In genomic region chr3:45596290-45596791, GRCh38 we compare ENCODE assay signal across 8 cellular contexts. TPM values are rescaled to one million over a fixed set of nuclear protein-coding genes. Genes with fewer than 3 reads are reported as not detected.
DNase-seq lines count a peak whose midpoint lies in the region; ATAC-seq and TF ChIP-seq lines count a peak whose summit lies in the region.

No MANE protein-coding gene starts in this region.

- H4K20me1 ChIP-seq in PC-3 (ENCODE audit: low read length): peaks cover 51% of the 10 kb centered on the region

- DNase-seq in activated CD4-positive, alpha-beta T cell treated with anti-CD3 and anti-CD28 coated beads, Interleukin-2, amount 10 ng/mL, durations not matched to agents 24 days and 14 days: peak; percentile 65
- DNase-seq in activated CD4-positive, alpha-beta T cell treated with anti-CD3 and anti-CD28 coated beads for 1 hour: no peak
- DNase-seq in PC-3 (peak; percentile 22), fibroblast of pulmonary artery (ENCODE audit: low read depth) (no peak), foreskin melanocyte (no peak), HPDE6-E6E7 (ENCODE audit: extremely low spot score) (no peak)

- H3K27ac Mint-ChIP-seq in activated CD4-positive, alpha-beta T cell treated with anti-CD3 and anti-CD28 coated beads, Interleukin-2, amount 10 ng/mL, durations not matched to agents 24 days and 14 days: peak overlapping the region; percentile 51
- peak overlapping the region; percentile 83 for H3K27ac Mint-ChIP-seq in stimulated activated memory B cell treated with anti-CD40 and anti-IgM and Interleukin-4, amounts not matched to agents 10 μg/mL and 1 μg/mL and 100 μg/mL, for 72 hours

- POLR2A ChIA-PET in PC-3 (lab: Charles Lee; ENCODE audit: unreplicated experiment): interaction anchor here (1.1 kb wide), 1 partner anchor 12 kb away, joined by 11 read pairs; no protein-coding TSS in a partner anchor

- peak overlapping the region; percentile 83 for H3K4me3 Mint-ChIP-seq in activated CD4-positive, alpha-beta T cell treated with anti-CD3 and anti-CD28 coated beads, Interleukin-2, amount 10 ng/mL, durations not matched to agents 24 days and 14 days
- H3K4me3 Mint-ChIP-seq in stimulated activated memory B cell treated with anti-CD40 and anti-IgM and Interleukin-4, amounts not matched to agents 10 μg/mL and 1 μg/mL and 100 μg/mL, for 72 hours: peak overlapping the region; percentile 91

- peaks cover 40% of the 10 kb centered on the region for H3K36me3 Mint-ChIP-seq in activated CD4-positive, alpha-beta T cell treated with anti-CD3 and anti-CD28 coated beads, Interleukin-2, amount 10 ng/mL, durations not matched to agents 24 days and 14 days (ENCODE audit: low read depth)
- H3K36me3 Mint-ChIP-seq in stimulated activated memory B cell treated with anti-CD40 and anti-IgM and Interleukin-4, amounts not matched to agents 10 μg/mL and 1 μg/mL and 100 μg/mL, for 72 hours: peaks cover 30% of the 10 kb centered on the region

- H3K4me1 ChIP-seq in PC-3 (ENCODE audit: insufficient read depth, low read length): peaks cover 50% of the 10 kb centered on the region

- BruUV-seq in PC-3 (replicated peaks; lab: Mats Ljungman, UMichigan): no TSS peak

- peaks cover 3% of the 10 kb centered on the region; the same call in 1 of the 2 replicates for H3K36me3 ChIP-seq in PC-3 (ENCODE audit: low read depth, low read length)

- H3K27me3 ChIP-seq in PC-3 (ENCODE audit: low read length): no peaks in the 10 kb centered on the region

- peaks cover 62% of the 10 kb centered on the region for H3K4me1 Mint-ChIP-seq in activated CD4-positive, alpha-beta T cell treated with anti-CD3 and anti-CD28 coated beads, Interleukin-2, amount 10 ng/mL, durations not matched to agents 24 days and 14 days
- peaks cover 77% of the 10 kb centered on the region for H3K4me1 Mint-ChIP-seq in stimulated activated memory B cell treated with anti-CD40 and anti-IgM and Interleukin-4, amounts not matched to agents 10 μg/mL and 1 μg/mL and 100 μg/mL, for 72 hours

- no peak overlapping the region for H2AFZ ChIP-seq in PC-3 (ENCODE audit: low read length)

- H3F3A ChIP-seq in PC-3 (ENCODE audit: low read length, unreplicated experiment): no peaks in the 10 kb centered on the region

- H3K9me3 Mint-ChIP-seq in activated CD4-positive, alpha-beta T cell treated with anti-CD3 and anti-CD28 coated beads, Interleukin-2, amount 10 ng/mL, durations not matched to agents 24 days and 14 days: no peaks in the 10 kb centered on the region
- no peaks in the 10 kb centered on the region for H3K9me3 Mint-ChIP-seq in stimulated activated memory B cell treated with anti-CD40 and anti-IgM and Interleukin-4, amounts not matched to agents 10 μg/mL and 1 μg/mL and 100 μg/mL, for 72 hours

- TF ChIP-seq CTCF in PC-3 (conservative IDR thresholded peaks at IDR 0.05; ENCODE audit: low read depth, low read length) (no peak), fibroblast of pulmonary artery (IDR thresholded peaks at IDR 0.05; ENCODE audit: low read length, missing control alignments) (no peak)

- intact Hi-C loops in activated CD4-positive, alpha-beta T cell treated with anti-CD3 and anti-CD28 coated beads, Interleukin-2, amount 10 ng/mL, durations not matched to agents 24 days and 14 days (cut with micrococcal nuclease): loop anchor here (2.0 kb wide), 1 partner anchor 68 kb away; no protein-coding TSS in a partner anchor
- intact Hi-C loops in PC-3 (cut with micrococcal nuclease): loop anchor here (5.0 kb wide), 1 partner anchor 374 kb away; no protein-coding TSS in a partner anchor

- CTCF ChIA-PET in PC-3 (lab: Charles Lee): interaction anchor here (0.9 kb wide), 1 partner anchor 63 kb away, joined by 5 read pairs; no protein-coding TSS in a partner anchor

- H3K27ac ChIP-seq in PC-3 (ENCODE audit: low read length): peak overlapping the region; percentile 80

- H3K4me2 ChIP-seq in PC-3 (ENCODE audit: low read length): peak overlapping the region; percentile 91

- no peaks in the 10 kb centered on the region for H3K9me3 ChIP-seq in PC-3 (ENCODE audit: low read length)

- peaks cover 74% of the 10 kb centered on the region for H3K79me2 ChIP-seq in PC-3 (ENCODE audit: low read length)

- H3K4me3 ChIP-seq in PC-3 (ENCODE audit: low read length) (peak overlapping the region; percentile 89), fibroblast of pulmonary artery (replicated peaks; ENCODE audit: low read depth, low read length) (peak overlapping the region; percentile 35)

- no peaks in the 10 kb centered on the region for H3K9me2 ChIP-seq in PC-3 (replicated peaks; ENCODE audit: low read length)

- H3K27me3 Mint-ChIP-seq in activated CD4-positive, alpha-beta T cell treated with anti-CD3 and anti-CD28 coated beads, Interleukin-2, amount 10 ng/mL, durations not matched to agents 24 days and 14 days: no peaks in the 10 kb centered on the region
- no peaks in the 10 kb centered on the region for H3K27me3 Mint-ChIP-seq in stimulated activated memory B cell treated with anti-CD40 and anti-IgM and Interleukin-4, amounts not matched to agents 10 μg/mL and 1 μg/mL and 100 μg/mL, for 72 hours

- peak overlapping the region; percentile 94 for H3K9ac ChIP-seq in PC-3 (ENCODE audit: low read length)

- ATAC-seq in HG02642 (IDR thresholded peaks at IDR 0.05; ENCODE audit: poor library complexity, unreplicated experiment) (peak; percentile 48), PC-3 (no peak)
- ATAC-seq in stimulated activated memory B cell treated with anti-CD40 and anti-IgM and Interleukin-4, amounts not matched to agents 10 μg/mL and 1 μg/mL and 100 μg/mL, for 72 hours: peak; percentile 85

RNA-seq across cellular contexts. Expression of gene LIMD1, which starts 1.8 kb away (rescaled TPM):
- total RNA-seq in activated CD4-positive, alpha-beta T cell treated with anti-CD3 and anti-CD28 coated beads, Interleukin-2, amount 10 ng/mL, durations not matched to agents 24 days and 14 days: 36.2 and 39.8 TPM in 2 replicates
- 37.1 and 42.7 TPM in 2 replicates for total RNA-seq in PC-3 (2014; rRNA removed)

Comparison
In these comparisons a context has a peak if more than half of its experiments do, and no peak if none do; other contexts are left out.
1. DNase-seq: peak in activated CD4-positive, alpha-beta T cell treated with anti-CD3 and anti-CD28 coated beads, Interleukin-2, amount 10 ng/mL, durations not matched to agents 24 days and 14 days (single experiment) and PC-3 (single experiment); none in activated CD4-positive, alpha-beta T cell treated with anti-CD3 and anti-CD28 coated beads for 1 hour (single experiment), fibroblast of pulmonary artery (single experiment), foreskin melanocyte (single experiment) and HPDE6-E6E7 (single experiment).